Comparison of ENCODE assay signal across 16 cellular contexts in genomic region chr14:101001311-101002069, GRCh38.
DNase-seq lines count a peak whose midpoint lies in the region; ATAC-seq, FAIRE-seq and TF ChIP-seq lines count a peak whose summit lies in the region.
"Had no signal": no experiment of that assay in that cellular context is flagged by ENCODE, and none has a peak within 500 bp of the region (broad histone marks: within the 10 kb centered on the region; RNA-seq: fewer than 3 reads in every experiment).

No MANE protein-coding gene starts in this region.

- no peak overlapping the region for H3K27ac ChIP-seq in A549
- H3K27ac ChIP-seq: ascending aorta had no signal

- no peaks in the 10 kb centered on the region for H3K36me3 ChIP-seq in mucosa of descending colon (ENCODE audit: low read depth)
- H3K36me3 ChIP-seq: ascending aorta had no signal

- CTCF ChIA-PET in A549 (lab: Yijun Ruan, JAX): interaction anchor here (0.6 to 1.1 kb wide), 4 partner anchors 17 to 234 kb away, joined by 3 read pairs; no protein-coding TSS in a partner anchor

- no peaks in the 10 kb centered on the region for H3K4me1 ChIP-seq in A549
- H3K4me1 ChIP-seq in mucosa of descending colon (ENCODE audit: low read depth): no peaks in the 10 kb centered on the region
- H3K4me1 ChIP-seq: ascending aorta had no signal

- no peak overlapping the region for H3K4me3 ChIP-seq in A549
- H3K4me3 ChIP-seq in foreskin fibroblast (ENCODE audit: low read depth in 1 of 2, low read length in 2 of 2): no peak overlapping the region
- no peak overlapping the region for H3K4me3 ChIP-seq in mucosa of descending colon
- H3K4me3 ChIP-seq: ascending aorta had no signal

- intact Hi-C loops in mucosa of descending colon (cut with DNase I, micrococcal nuclease): no loop called here
- intact Hi-C loops in sciatic nerve (cut with DNase I): no loop called here

- 71% methylated on average over 12 of the region's 12 CpGs for WGBS in A549 (ENCODE audit: missing lambda C conversion rate)

- no peak for TF ChIP-seq EP300 in A549 (IDR thresholded peaks at IDR 0.05)

- no peak for TF ChIP-seq RAD21 in A549 (conservative IDR thresholded peaks at IDR 0.05 in 1 of 2, IDR thresholded peaks at IDR 0.05 in 1 of 2)

- POLR2A ChIA-PET in A549 (lab: Yijun Ruan, JAX): no interaction called here

- ATAC-seq in A549: no peak
- no peak for ATAC-seq in HG02885 (IDR thresholded peaks at IDR 0.05; ENCODE audit: poor library complexity, unreplicated experiment)
- no peak for ATAC-seq in mucosa of descending colon
- ATAC-seq in sciatic nerve: no peak
- ATAC-seq in GM21723 (IDR thresholded peaks at IDR 0.05; ENCODE audit: unreplicated experiment): no peak
- ATAC-seq: naive thymus-derived CD8-positive, alpha-beta T cell had no signal

- TF ChIP-seq POLR2A in A549 (IDR thresholded peaks at IDR 0.05; ENCODE audit: low read length): no peak

- H3K9me3 ChIP-seq in A549 (no peaks in the 10 kb centered on the region), mucosa of descending colon (no peaks in the 10 kb centered on the region)
- H3K9me3 ChIP-seq: ascending aorta had no signal

- TF ChIP-seq CTCF in A549 (IDR thresholded peaks at IDR 0.05): no peak
- TF ChIP-seq CTCF in foreskin fibroblast (IDR thresholded peaks at IDR 0.05; ENCODE audit: low read depth, low read length): no peak
- TF ChIP-seq CTCF in mucosa of descending colon (IDR thresholded peaks at IDR 0.05): no peak

- DNase-seq in A549 (ENCODE audit: low read depth in 1 of 2, low spot score in 1 of 2): no peak
- peak; percentile 82 for DNase-seq in ELR (ENCODE audit: low read depth)
- peak; percentile 66 for DNase-seq in amniotic epithelial cell (ENCODE audit: low read depth)
- DNase-seq in foreskin fibroblast: peak; percentile 64 to 76
- no peak for DNase-seq in mucosa of descending colon
- no peak for DNase-seq in sciatic nerve (ENCODE audit: low spot score)
- DNase-seq: activated CD8-positive, alpha-beta memory T cell treated with anti-CD3 and anti-CD28 coated beads, Interleukin-2, amount 50 U/mL, for 48 hours; erythroblast; immature natural killer cell; Kasumi-1; naive thymus-derived CD8-positive, alpha-beta T cell; stimulated activated CD8-positive, alpha-beta memory T cell treated with anti-CD3 and anti-CD28 coated beads, Interleukin-4, amount 100 ng/mL, for 48 hours had no signal

- no peak overlapping the region for H3K4me2 ChIP-seq in A549

- FAIRE-seq in A549 (lab: Jason Lieb, UNC): no peak
- FAIRE-seq: H1 had no signal

TF ChIP-seq in A549, 52 proteins besides CTCF, POLR2A, EP300 and RAD21:
- TF ChIP-seq HMGXB4 (CRISPR knock-in tag; IDR thresholded peaks at IDR 0.05; ENCODE audit: borderline replicate concordance): no peak
- no peak for TF ChIP-seq FOSL2 (IDR thresholded peaks at IDR 0.05)
- 0 out of 2 replicates have a peak, but pooled peaks have one; percentile 21 for TF ChIP-seq FOSL2 (CRISPR knock-in tag; IDR thresholded peaks at IDR 0.05)

Comparison
In these comparisons a context has a peak if more than half of its experiments do, and no peak if none do; other contexts are left out.
1. DNase-seq: peak in ELR (single experiment), amniotic epithelial cell (single experiment) and foreskin fibroblast (2 of 2); none in A549 (0 of 2), mucosa of descending colon (0 of 3) and sciatic nerve (single experiment).